12 cellular contexts compared by ENCODE assay signal in genomic region chr19:51692065-51692915, GRCh38. TPM values are rescaled to one million over a fixed set of nuclear protein-coding genes. Genes with fewer than 3 reads are reported as not detected.
DNase-seq lines count a peak whose midpoint lies in the region; ATAC-seq, FAIRE-seq and TF ChIP-seq lines count a peak whose summit lies in the region.
"Had no signal": no experiment of that assay in that cellular context is flagged by ENCODE, and none has a peak within 500 bp of the region (broad histone marks: within the 10 kb centered on the region; RNA-seq: fewer than 3 reads in every experiment).

No MANE protein-coding gene starts in this region.

- H3K36me3 Mint-ChIP-seq in nephron progenitor cell (ENCODE audit: low read depth): peaks cover 45% of the 10 kb centered on the region
- no peaks in the 10 kb centered on the region for H3K36me3 Mint-ChIP-seq in activated CD4-positive, alpha-beta memory T cell treated with anti-CD3 and anti-CD28 coated beads for 36 hours

- H3K4me3 Mint-ChIP-seq in nephron progenitor cell: peak overlapping the region; percentile 86
- H3K4me3 Mint-ChIP-seq in activated CD4-positive, alpha-beta memory T cell treated with anti-CD3 and anti-CD28 coated beads for 36 hours: no peak overlapping the region

- no peak overlapping the region for H2BK20ac ChIP-seq in H1 (ENCODE audit: low read length)

- peaks cover 56% of the 10 kb centered on the region for H3K4me1 Mint-ChIP-seq in nephron progenitor cell
- peaks cover 11% of the 10 kb centered on the region for H3K4me1 Mint-ChIP-seq in activated CD4-positive, alpha-beta memory T cell treated with anti-CD3 and anti-CD28 coated beads for 36 hours (ENCODE audit: low read depth)

- no peak for TF ChIP-seq RAD21 in H1 (IDR thresholded peaks at IDR 0.05 in 1 of 2, conservative IDR thresholded peaks at IDR 0.05 in 1 of 2; ENCODE audit: low read depth in 2 of 2, low read length in 2 of 2)

- peaks cover 0 to 6% of the 10 kb centered on the region in 2 experiments for H4K20me1 ChIP-seq in H1 (replicated peaks in 1 of 2; ENCODE audit: control insufficient read depth in 1 of 2, insufficient read depth in 2 of 2, low read length in 2 of 2)

- H3K23ac ChIP-seq in H1 (ENCODE audit: insufficient read length): no peak overlapping the region

- CTCF ChIA-PET in H1 (lab: Charles Lee; ENCODE audit: partially characterized antibody): interaction anchor here (1.2 kb wide), 1 partner anchor 85 kb away, joined by 3 read pairs; no protein-coding TSS in a partner anchor
- CTCF ChIA-PET in activated CD4-positive, alpha-beta memory T cell treated with anti-CD3 and anti-CD28 coated beads for 36 hours (lab: Charles Lee): no interaction called here

- H3K79me2 ChIP-seq in H1 (ENCODE audit: control insufficient read depth in 1 of 2, insufficient read depth in 2 of 2, low read length in 2 of 2): peaks cover 0 to 12% of the 10 kb centered on the region in 2 experiments; a peak in 1 of 4 replicates

- no peak overlapping the region for H2BK15ac ChIP-seq in H1 (ENCODE audit: low read length)

- peaks cover 0 to 46% (median 33%) of the 10 kb centered on the region in 9 donors for H3K36me3 ChIP-seq in heart left ventricle
- H3K36me3 ChIP-seq in H1 (ENCODE audit: control insufficient read depth in 2 of 4, insufficient read depth in 4 of 4, low read length in 3 of 4): no peaks in the 10 kb centered on the region
- H3K36me3 ChIP-seq in uterus: no peaks in the 10 kb centered on the region

- H2BK12ac ChIP-seq in H1 (ENCODE audit: low read depth, low read length): no peak overlapping the region

- DNase-seq in heart left ventricle (no peak), cardiac septum (ENCODE audit: low spot score) (no peak), H1 (ENCODE audit: low read depth in 1 of 2, low spot score in 2 of 2) (no peak), nephron progenitor cell (no peak), uterus (no peak), kidney glomerular epithelial cell (lab: John Stamatoyannopoulos, UW) (no peak), NCI-H187 treated with DMSO at 0.1 percent for 48 hours (lab: John Stamatoyannopoulos, UW) (no peak)
- DNase-seq in activated CD4-positive, alpha-beta memory T cell treated with anti-CD3 and anti-CD28 coated beads for 36 hours: no peak
- DNase-seq: activated T-cell treated with anti-CD3 and anti-CD28 coated beads for 4 hours, NCI-H1694 treated with DMSO at 0.1 percent for 48 hours, T-helper 1 cell had no signal

- TF ChIP-seq POLR2A in heart left ventricle (IDR thresholded peaks at IDR 0.05) (no peak), H1 (IDR thresholded peaks at IDR 0.05; ENCODE audit: control extremely low read depth in 1 of 2, low read depth in 2 of 2, low read length in 2 of 2) (no peak), uterus (IDR thresholded peaks at IDR 0.05) (no peak)

- H3K14ac ChIP-seq in H1 (ENCODE audit: insufficient read length): no peak overlapping the region

- H3K9me3 ChIP-seq in heart left ventricle: no peaks in the 10 kb centered on the region
- H3K9me3 ChIP-seq in H1 (ENCODE audit: insufficient read depth in 2 of 2, low read depth in 1 of 2, low read length in 1 of 2): no peaks in the 10 kb centered on the region
- no peaks in the 10 kb centered on the region for H3K9me3 ChIP-seq in uterus

- no peak overlapping the region for H4K91ac ChIP-seq in H1 (replicated peaks; ENCODE audit: insufficient read length, low read length)

- H3K79me1 ChIP-seq in H1 (ENCODE audit: low read depth, low read length): peaks cover 11% of the 10 kb centered on the region

- no peak overlapping the region for H3K9ac ChIP-seq in H1 (replicated peaks in 1 of 4; ENCODE audit: extremely low read depth in 1 of 4, low read depth in 3 of 4, low read length in 3 of 4)

- H4K5ac ChIP-seq in H1 (ENCODE audit: insufficient read length, low read depth, low read length): no peak overlapping the region

- no peaks in the 10 kb centered on the region for H3K9me3 Mint-ChIP-seq in nephron progenitor cell
- no peaks in the 10 kb centered on the region for H3K9me3 Mint-ChIP-seq in activated CD4-positive, alpha-beta memory T cell treated with anti-CD3 and anti-CD28 coated beads for 36 hours

- H3K27me3 Mint-ChIP-seq in nephron progenitor cell (ENCODE audit: low read depth, poor library complexity): peaks cover 6% of the 10 kb centered on the region
- no peaks in the 10 kb centered on the region for H3K27me3 Mint-ChIP-seq in activated CD4-positive, alpha-beta memory T cell treated with anti-CD3 and anti-CD28 coated beads for 36 hours

- peaks cover 23% of the 10 kb centered on the region for H3K23me2 ChIP-seq in H1 (ENCODE audit: low read depth, low read length)

- POLR2A ChIA-PET in H1 (lab: Charles Lee; ENCODE audit: partially characterized antibody): interaction anchor here (4.2 kb wide), 1 partner anchor 10 kb away, joined by 28 read pairs; no protein-coding TSS in a partner anchor
- POLR2A ChIA-PET in activated CD4-positive, alpha-beta memory T cell treated with anti-CD3 and anti-CD28 coated beads for 36 hours (lab: Charles Lee): no interaction called here

- H3K4me1 ChIP-seq in heart left ventricle (peaks cover 0 to 43% (median 29%) of the 10 kb centered on the region in 12 donors), H1 (replicated peaks in 1 of 4; ENCODE audit: control insufficient read depth in 3 of 4, insufficient read depth in 4 of 4, low read length in 3 of 4) (peaks cover 0 to 16% (median 11%) of the 10 kb centered on the region in 4 experiments; a peak in 5 of 7 replicates), uterus (peaks cover 0 to 24% of the 10 kb centered on the region in 2 donors)

- H3K4me2 ChIP-seq in H1 (ENCODE audit: insufficient read depth in 1 of 2, low read depth in 2 of 2, low read length in 2 of 2): peak overlapping the region; percentile 58 to 97

- H3K56ac ChIP-seq in H1 (replicated peaks; ENCODE audit: insufficient read length, low read depth, low read length): no peak overlapping the region

- ATAC-seq in heart left ventricle: no peak

- no peak overlapping the region for H2BK120ac ChIP-seq in H1 (replicated peaks; ENCODE audit: low read depth, low read length)

- TF ChIP-seq CTCF in heart left ventricle (IDR thresholded peaks at IDR 0.05) (no peak), H1 (IDR thresholded peaks at IDR 0.05; ENCODE audit: control extremely low read depth in 1 of 3, insufficient read depth in 1 of 3, low read depth in 1 of 3, low read length in 3 of 3) (no peak), nephron progenitor cell (IDR thresholded peaks at IDR 0.05) (no peak), uterus (IDR thresholded peaks at IDR 0.05) (no peak)

- H3K27me3 ChIP-seq in heart left ventricle: no peaks in the 10 kb centered on the region
- no peaks in the 10 kb centered on the region for H3K27me3 ChIP-seq in H1 (replicated peaks in 1 of 4; ENCODE audit: control insufficient read depth in 3 of 4, extremely low read depth in 1 of 4, insufficient read depth in 3 of 4, low read length in 3 of 4)
- H3K27me3 ChIP-seq in uterus: no peaks in the 10 kb centered on the region

- no peak overlapping the region for H4K8ac ChIP-seq in H1 (ENCODE audit: extremely low read depth, insufficient read depth, low read length)

- H3K27ac ChIP-seq in heart left ventricle (peak overlapping the region in 10 of 12 donors; percentile 90 to 100 (median 99)), H1 (ENCODE audit: low read depth, low read length) (no peak overlapping the region), uterus (peak overlapping the region; percentile 100)

- no peak for FAIRE-seq in H1 (lab: Jason Lieb, UNC)

- no peak overlapping the region; the same call in 1 of the 2 replicates for H3K18ac ChIP-seq in H1 (ENCODE audit: extremely low read depth, low read length)

- 58 to 69% (median 61%) methylated on average over 11 to 26 of the region's 26 CpGs for WGBS in heart left ventricle, 4 donors
- 88% methylated on average over 19 of the region's 26 CpGs; no CpG with 5 or more reads in 1 of the 2 experiments for WGBS in H1 (ENCODE audit: extremely low coverage in 1 of 2, insufficient coverage in 1 of 2, insufficient read length in 1 of 2, insufficient replicate concordance in 2 of 2, low coverage in 1 of 2, low lambda C conversion rate in 2 of 2, missing lambda C conversion rate in 1 of 2), 2 experiments

- peak overlapping the region in 10 of 12 donors; percentile 63 to 99 (median 95) for H3K4me3 ChIP-seq in heart left ventricle
- H3K4me3 ChIP-seq in H1 (ENCODE audit: extremely low read depth in 1 of 4, insufficient read depth in 2 of 4, low read depth in 3 of 4, low read length in 4 of 4): peak overlapping the region in 1 of 4 experiments; percentile 64; a peak in 2 of 8 replicates
- peak overlapping the region; percentile 95 to 99 for H3K4me3 ChIP-seq in uterus
- H3K4me3 ChIP-seq: lung had no signal

- no peak overlapping the region for H2AK5ac ChIP-seq in H1 (ENCODE audit: low read depth, low read length)

- intact Hi-C loops in heart left ventricle (cut with DNase I) (no loop called here), cardiac septum (cut with DNase I) (no loop called here), uterus (cut with DNase I; ENCODE audit: low total_unique reads) (no loop called here)
- intact Hi-C loops in activated CD4-positive, alpha-beta memory T cell treated with anti-CD3 and anti-CD28 coated beads for 36 hours (cut with micrococcal nuclease): no loop called here

- no peak for TF ChIP-seq EP300 in H1 (IDR thresholded peaks at IDR 0.05; ENCODE audit: borderline replicate concordance in 1 of 2, low read depth in 2 of 2, low read length in 2 of 2)

- H2AFZ ChIP-seq in H1 (ENCODE audit: low read length): no peak overlapping the region

- peak overlapping the region; percentile 74 for H3K27ac Mint-ChIP-seq in nephron progenitor cell
- H3K27ac Mint-ChIP-seq in activated CD4-positive, alpha-beta memory T cell treated with anti-CD3 and anti-CD28 coated beads for 36 hours: no peak overlapping the region

- H2BK5ac ChIP-seq in H1 (ENCODE audit: low read depth, low read length): peak overlapping the region; percentile 91; the same call in 1 of the 2 replicates

- no peak overlapping the region for H3K4ac ChIP-seq in H1 (replicated peaks; ENCODE audit: insufficient read length, low read depth, low read length)

RNA-seq across cellular contexts. Expression of gene SPACA6, which starts 0.8 kb away (rescaled TPM):
- total RNA-seq in heart left ventricle (10 to 100 TPM in 5 of 9 donors, 1 to 10 TPM in 4; 2.9 to 15.1 (median 10.2) TPM), cardiac septum (14.7 TPM), uterus (100 to 1,000 TPM in 1 of 4 donors, 10 to 100 TPM in 2, 1 to 10 TPM in 1; 9.7 to 112 (median 22.5) TPM)
- polyA plus RNA-seq in heart left ventricle (10 to 100 TPM in 1 of 2 donors, 1 to 10 TPM in 1; 6.1 to 16.8 TPM), H1 (2011; rRNA removed) (7.1 and 9.7 TPM in 2 replicates)
- 4.1 and 7.5 TPM in 2 replicates for total RNA-seq in H1 (2021; fragmentation: NEBNext Ultra II Directional; extraction: Animal tissue kit (Norgen Biotek cat#: 25700))
- 8.5 TPM for polyA plus RNA-seq in H1 (2011; cell fraction: cytosol; rRNA removed)
- polyA plus RNA-seq in H1 (2011; cell fraction: nucleus; rRNA removed): 23.1 TPM
- 6.3 to 8.0 TPM (median 7.3 TPM) in 4 replicates for polyA plus RNA-seq in H1 (2012, experiment 1 of 2)
- 6.1 TPM for polyA plus RNA-seq in H1 (2012, experiment 2 of 2)
- polyA plus RNA-seq in H1 (2013, experiment 1 of 2): 4.7 TPM
- 4.4 TPM for polyA plus RNA-seq in H1 (2013, experiment 2 of 2)
- 1.3 and 2.3 TPM in 2 replicates for polyA minus RNA-seq in H1 (2011; rRNA and poly(A)+ RNA removed)
- polyA minus RNA-seq in H1 (2011; cell fraction: cytosol; rRNA and poly(A)+ RNA removed): 1.4 TPM
- polyA minus RNA-seq in H1 (2011; cell fraction: nucleus; rRNA and poly(A)+ RNA removed): 7.4 TPM
- 10 to 100 TPM in 1 of 2 experiments, 1 to 10 TPM in 1; 10.0 to 14.2 TPM for total RNA-seq in activated CD4-positive, alpha-beta memory T cell treated with anti-CD3 and anti-CD28 coated beads for 36 hours

RNA-seq across cellular contexts. Expression of gene HAS1, which starts 31.5 kb away (rescaled TPM):
- total RNA-seq in heart left ventricle: 10 to 100 TPM in 1 of 9 donors, 1 to 10 TPM in 1, under 1 TPM in 4, not detected in 3; 0.17 to 16.0 (median 0.81) TPM
- under 1 TPM; 0.15 to 0.40 TPM for polyA plus RNA-seq in heart left ventricle
- total RNA-seq in cardiac septum: 0.54 TPM
- 0.19 TPM in 1 of 2 replicates, not detected in the other for total RNA-seq in H1 (2021; fragmentation: NEBNext Ultra II Directional; extraction: Animal tissue kit (Norgen Biotek cat#: 25700))
- polyA plus RNA-seq in H1 (2011; rRNA removed): 1.5 and 1.9 TPM in 2 replicates
- polyA plus RNA-seq in H1 (2011; cell fraction: cytosol; rRNA removed): 1.2 TPM
- 1.6 TPM for polyA plus RNA-seq in H1 (2011; cell fraction: nucleus; rRNA removed)
- 0.76 to 1.2 TPM (median 1.00 TPM) in 4 replicates for polyA plus RNA-seq in H1 (2012, experiment 1 of 2)
- polyA plus RNA-seq in H1 (2012, experiment 2 of 2): 1.2 TPM
- polyA plus RNA-seq in H1 (2013, experiment 1 of 2): 0.51 TPM
- 0.28 TPM for polyA plus RNA-seq in H1 (2013, experiment 2 of 2)
- polyA minus RNA-seq in H1 (2011; rRNA and poly(A)+ RNA removed): 0.19 and 0.32 TPM in 2 replicates
- not detected for polyA minus RNA-seq in H1 (2011; cell fraction: cytosol; rRNA and poly(A)+ RNA removed)
- 1.5 TPM for polyA minus RNA-seq in H1 (2011; cell fraction: nucleus; rRNA and poly(A)+ RNA removed)
- total RNA-seq in uterus: 1 to 10 TPM in 1 of 4 donors, under 1 TPM in 3; 0.29 to 2.0 (median 0.70) TPM
- total RNA-seq in activated CD4-positive, alpha-beta memory T cell treated with anti-CD3 and anti-CD28 coated beads for 36 hours: not detected

RNA-seq across cellular contexts. Expression of gene SIGLEC14, which starts 45.7 kb away (rescaled TPM):
- total RNA-seq in heart left ventricle (10 to 100 TPM in 1 of 9 donors, 1 to 10 TPM in 4, under 1 TPM in 2, not detected in 2; 0.20 to 17.9 (median 1.3) TPM), cardiac septum (1.2 TPM), uterus (1 to 10 TPM in 2 of 4 donors, under 1 TPM in 1, not detected in 1; 0.69 to 3.5 (median 1.0) TPM)
- polyA plus RNA-seq in heart left ventricle (1 to 10 TPM in 1 of 2 donors, under 1 TPM in 1; 0.27 to 1.3 TPM), H1 (2011; rRNA removed) (not detected in 2 replicates)
- not detected in 2 replicates for total RNA-seq in H1 (2021; fragmentation: NEBNext Ultra II Directional; extraction: Animal tissue kit (Norgen Biotek cat#: 25700))
- polyA plus RNA-seq in H1 (2011; cell fraction: cytosol; rRNA removed): not detected
- not detected for polyA plus RNA-seq in H1 (2011; cell fraction: nucleus; rRNA removed)
- 0.08 TPM in 1 of 4 replicates, not detected in the others for polyA plus RNA-seq in H1 (2012, experiment 1 of 2)
- not detected for polyA plus RNA-seq in H1 (2012, experiment 2 of 2)
- polyA plus RNA-seq in H1 (2013, experiment 1 of 2): not detected
- 0.04 TPM for polyA plus RNA-seq in H1 (2013, experiment 2 of 2)
- polyA minus RNA-seq in H1 (2011; rRNA and poly(A)+ RNA removed): not detected in 2 replicates
- not detected for polyA minus RNA-seq in H1 (2011; cell fraction: cytosol; rRNA and poly(A)+ RNA removed)
- not detected for polyA minus RNA-seq in H1 (2011; cell fraction: nucleus; rRNA and poly(A)+ RNA removed)
- total RNA-seq in activated CD4-positive, alpha-beta memory T cell treated with anti-CD3 and anti-CD28 coated beads for 36 hours: not detected

RNA-seq across cellular contexts. Expression of gene FPR1, which starts 59.4 kb away (rescaled TPM):
- total RNA-seq in heart left ventricle (10 to 100 TPM in 2 of 9 donors, 1 to 10 TPM in 7; 1.8 to 39.4 (median 4.7) TPM), cardiac septum (5.4 TPM), uterus (10 to 100 TPM in 1 of 4 donors, 1 to 10 TPM in 2, under 1 TPM in 1; 0.51 to 58.2 (median 2.1) TPM)
- polyA plus RNA-seq in heart left ventricle (1 to 10 TPM in 1 of 2 donors, under 1 TPM in 1; 0.15 to 4.8 TPM), H1 (2011; rRNA removed) (0.11 TPM in 1 of 2 replicates, not detected in the other)
- total RNA-seq in H1 (2021; fragmentation: NEBNext Ultra II Directional; extraction: Animal tissue kit (Norgen Biotek cat#: 25700)): not detected in 2 replicates
- polyA plus RNA-seq in H1 (2011; cell fraction: cytosol; rRNA removed): not detected
- polyA plus RNA-seq in H1 (2011; cell fraction: nucleus; rRNA removed): not detected
- not detected in 4 replicates for polyA plus RNA-seq in H1 (2012, experiment 1 of 2)
- polyA plus RNA-seq in H1 (2012, experiment 2 of 2): not detected
- not detected for polyA plus RNA-seq in H1 (2013, experiment 1 of 2)
- polyA plus RNA-seq in H1 (2013, experiment 2 of 2): not detected
- polyA minus RNA-seq in H1 (2011; rRNA and poly(A)+ RNA removed): not detected in 2 replicates
- not detected for polyA minus RNA-seq in H1 (2011; cell fraction: cytosol; rRNA and poly(A)+ RNA removed)
- not detected for polyA minus RNA-seq in H1 (2011; cell fraction: nucleus; rRNA and poly(A)+ RNA removed)
- not detected for total RNA-seq in activated CD4-positive, alpha-beta memory T cell treated with anti-CD3 and anti-CD28 coated beads for 36 hours
